ENCODE assay signal across 1 cellular context in genomic region chr16:20760346-20760745, GRCh38.
TF ChIP-seq lines count a peak whose summit lies in the region.

No MANE protein-coding gene starts in this region.

TF ChIP-seq in K562, 482 proteins besides CTCF, POLR2A, EP300 and RAD21 (continued from another document and continues in another):
- TF ChIP-seq ZNF518B (CRISPR knock-in tag; IDR thresholded peaks at IDR 0.05) (no peak), SAFB2 (IDR thresholded peaks at IDR 0.05; ENCODE audit: borderline replicate concordance, low read depth, low read length, severe bottlenecking) (no peak), HDGF (IDR thresholded peaks at IDR 0.05) (no peak), TAF1 (IDR thresholded peaks at IDR 0.05; ENCODE audit: control insufficient read depth, extremely low read depth, insufficient read depth, low read length, severe bottlenecking) (no peak), ZFP36 (IDR thresholded peaks at IDR 0.05; ENCODE audit: low read depth, low read length, partially characterized antibody) (no peak), TEAD4 (IDR thresholded peaks at IDR 0.05; ENCODE audit: low read length) (peak; percentile 73), TEAD4 (CRISPR knock-in tag; IDR thresholded peaks at IDR 0.05; ENCODE audit: borderline replicate concordance) (no peak), MAFG (tag; conservative IDR thresholded peaks at IDR 0.05) (no peak), SMAD2 (IDR thresholded peaks at IDR 0.05; ENCODE audit: low read depth, low read length) (no peak), ZNF778 (CRISPR knock-in tag; IDR thresholded peaks at IDR 0.05) (no peak), MITF (IDR thresholded peaks at IDR 0.05) (peak; percentile 67), FIP1L1 (IDR thresholded peaks at IDR 0.05; ENCODE audit: low read depth, low read length, poor library complexity, severe bottlenecking) (no peak), ZNF695 (CRISPR knock-in tag; IDR thresholded peaks at IDR 0.05) (no peak), TOE1 (IDR thresholded peaks at IDR 0.05; ENCODE audit: borderline replicate concordance) (no peak; the same call in 1 of the 2 replicates), TOE1 (CRISPR knock-in tag; IDR thresholded peaks at IDR 0.05; ENCODE audit: borderline replicate concordance, low read depth) (no peak), ZNF644 (tag; IDR thresholded peaks at IDR 0.05; ENCODE audit: low read depth) (peak; percentile 83), TAF15 (IDR thresholded peaks at IDR 0.05; ENCODE audit: low read depth, low read length) (no peak), ZNF785 (CRISPR knock-in tag; IDR thresholded peaks at IDR 0.05) (no peak), NR2C1 (IDR thresholded peaks at IDR 0.05) (no peak), NR2C1 (tag; IDR thresholded peaks at IDR 0.05) (no peak; the same call in 1 of the 2 replicates), E2F1 (CRISPR knock-in tag; IDR thresholded peaks at IDR 0.05) (no peak), ZNF224 (CRISPR knock-in tag; IDR thresholded peaks at IDR 0.05) (no peak), ZNF212 (CRISPR knock-in tag; IDR thresholded peaks at IDR 0.05) (0 out of 2 replicates have a peak, but pooled peaks have one; percentile 48), NR1H2 (CRISPR knock-in tag; IDR thresholded peaks at IDR 0.05) (no peak), KAT8 (IDR thresholded peaks at IDR 0.05; ENCODE audit: low read depth) (no peak), PYGO2 (tag; IDR thresholded peaks at IDR 0.05) (no peak), ZNF668 (CRISPR knock-in tag; IDR thresholded peaks at IDR 0.05) (no peak)
- TF ChIP-seq, protein P1, sequence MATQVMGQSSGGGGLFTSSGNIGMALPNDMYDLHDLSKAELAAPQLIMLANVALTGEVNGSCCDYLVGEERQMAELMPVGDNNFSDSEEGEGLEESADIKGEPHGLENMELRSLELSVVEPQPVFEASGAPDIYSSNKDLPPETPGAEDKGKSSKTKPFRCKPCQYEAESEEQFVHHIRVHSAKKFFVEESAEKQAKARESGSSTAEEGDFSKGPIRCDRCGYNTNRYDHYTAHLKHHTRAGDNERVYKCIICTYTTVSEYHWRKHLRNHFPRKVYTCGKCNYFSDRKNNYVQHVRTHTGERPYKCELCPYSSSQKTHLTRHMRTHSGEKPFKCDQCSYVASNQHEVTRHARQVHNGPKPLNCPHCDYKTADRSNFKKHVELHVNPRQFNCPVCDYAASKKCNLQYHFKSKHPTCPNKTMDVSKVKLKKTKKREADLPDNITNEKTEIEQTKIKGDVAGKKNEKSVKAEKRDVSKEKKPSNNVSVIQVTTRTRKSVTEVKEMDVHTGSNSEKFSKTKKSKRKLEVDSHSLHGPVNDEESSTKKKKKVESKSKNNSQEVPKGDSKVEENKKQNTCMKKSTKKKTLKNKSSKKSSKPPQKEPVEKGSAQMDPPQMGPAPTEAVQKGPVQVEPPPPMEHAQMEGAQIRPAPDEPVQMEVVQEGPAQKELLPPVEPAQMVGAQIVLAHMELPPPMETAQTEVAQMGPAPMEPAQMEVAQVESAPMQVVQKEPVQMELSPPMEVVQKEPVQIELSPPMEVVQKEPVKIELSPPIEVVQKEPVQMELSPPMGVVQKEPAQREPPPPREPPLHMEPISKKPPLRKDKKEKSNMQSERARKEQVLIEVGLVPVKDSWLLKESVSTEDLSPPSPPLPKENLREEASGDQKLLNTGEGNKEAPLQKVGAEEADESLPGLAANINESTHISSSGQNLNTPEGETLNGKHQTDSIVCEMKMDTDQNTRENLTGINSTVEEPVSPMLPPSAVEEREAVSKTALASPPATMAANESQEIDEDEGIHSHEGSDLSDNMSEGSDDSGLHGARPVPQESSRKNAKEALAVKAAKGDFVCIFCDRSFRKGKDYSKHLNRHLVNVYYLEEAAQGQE (CRISPR knock-in tag; IDR thresholded peaks at IDR 0.05; ENCODE audit: low read depth) = no peak
- TF ChIP-seq, protein P2, sequence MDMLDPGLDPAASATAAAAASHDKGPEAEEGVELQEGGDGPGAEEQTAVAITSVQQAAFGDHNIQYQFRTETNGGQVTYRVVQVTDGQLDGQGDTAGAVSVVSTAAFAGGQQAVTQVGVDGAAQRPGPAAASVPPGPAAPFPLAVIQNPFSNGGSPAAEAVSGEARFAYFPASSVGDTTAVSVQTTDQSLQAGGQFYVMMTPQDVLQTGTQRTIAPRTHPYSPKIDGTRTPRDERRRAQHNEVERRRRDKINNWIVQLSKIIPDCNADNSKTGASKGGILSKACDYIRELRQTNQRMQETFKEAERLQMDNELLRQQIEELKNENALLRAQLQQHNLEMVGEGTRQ (CRISPR knock-in tag; IDR thresholded peaks at IDR 0.05) = no peak
- TF ChIP-seq, protein P3, sequence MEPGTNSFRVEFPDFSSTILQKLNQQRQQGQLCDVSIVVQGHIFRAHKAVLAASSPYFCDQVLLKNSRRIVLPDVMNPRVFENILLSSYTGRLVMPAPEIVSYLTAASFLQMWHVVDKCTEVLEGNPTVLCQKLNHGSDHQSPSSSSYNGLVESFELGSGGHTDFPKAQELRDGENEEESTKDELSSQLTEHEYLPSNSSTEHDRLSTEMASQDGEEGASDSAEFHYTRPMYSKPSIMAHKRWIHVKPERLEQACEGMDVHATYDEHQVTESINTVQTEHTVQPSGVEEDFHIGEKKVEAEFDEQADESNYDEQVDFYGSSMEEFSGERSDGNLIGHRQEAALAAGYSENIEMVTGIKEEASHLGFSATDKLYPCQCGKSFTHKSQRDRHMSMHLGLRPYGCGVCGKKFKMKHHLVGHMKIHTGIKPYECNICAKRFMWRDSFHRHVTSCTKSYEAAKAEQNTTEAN (CRISPR knock-in tag; IDR thresholded peaks at IDR 0.05) = no peak
- TF ChIP-seq, protein P4, sequence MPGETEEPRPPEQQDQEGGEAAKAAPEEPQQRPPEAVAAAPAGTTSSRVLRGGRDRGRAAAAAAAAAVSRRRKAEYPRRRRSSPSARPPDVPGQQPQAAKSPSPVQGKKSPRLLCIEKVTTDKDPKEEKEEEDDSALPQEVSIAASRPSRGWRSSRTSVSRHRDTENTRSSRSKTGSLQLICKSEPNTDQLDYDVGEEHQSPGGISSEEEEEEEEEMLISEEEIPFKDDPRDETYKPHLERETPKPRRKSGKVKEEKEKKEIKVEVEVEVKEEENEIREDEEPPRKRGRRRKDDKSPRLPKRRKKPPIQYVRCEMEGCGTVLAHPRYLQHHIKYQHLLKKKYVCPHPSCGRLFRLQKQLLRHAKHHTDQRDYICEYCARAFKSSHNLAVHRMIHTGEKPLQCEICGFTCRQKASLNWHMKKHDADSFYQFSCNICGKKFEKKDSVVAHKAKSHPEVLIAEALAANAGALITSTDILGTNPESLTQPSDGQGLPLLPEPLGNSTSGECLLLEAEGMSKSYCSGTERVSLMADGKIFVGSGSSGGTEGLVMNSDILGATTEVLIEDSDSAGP (CRISPR knock-in tag; IDR thresholded peaks at IDR 0.05) = no peak
- TF ChIP-seq, protein P5, sequence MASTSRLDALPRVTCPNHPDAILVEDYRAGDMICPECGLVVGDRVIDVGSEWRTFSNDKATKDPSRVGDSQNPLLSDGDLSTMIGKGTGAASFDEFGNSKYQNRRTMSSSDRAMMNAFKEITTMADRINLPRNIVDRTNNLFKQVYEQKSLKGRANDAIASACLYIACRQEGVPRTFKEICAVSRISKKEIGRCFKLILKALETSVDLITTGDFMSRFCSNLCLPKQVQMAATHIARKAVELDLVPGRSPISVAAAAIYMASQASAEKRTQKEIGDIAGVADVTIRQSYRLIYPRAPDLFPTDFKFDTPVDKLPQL (IDR thresholded peaks at IDR 0.05; ENCODE audit: extremely low read depth, insufficient read length) = no peak
- TF ChIP-seq, protein P6, sequence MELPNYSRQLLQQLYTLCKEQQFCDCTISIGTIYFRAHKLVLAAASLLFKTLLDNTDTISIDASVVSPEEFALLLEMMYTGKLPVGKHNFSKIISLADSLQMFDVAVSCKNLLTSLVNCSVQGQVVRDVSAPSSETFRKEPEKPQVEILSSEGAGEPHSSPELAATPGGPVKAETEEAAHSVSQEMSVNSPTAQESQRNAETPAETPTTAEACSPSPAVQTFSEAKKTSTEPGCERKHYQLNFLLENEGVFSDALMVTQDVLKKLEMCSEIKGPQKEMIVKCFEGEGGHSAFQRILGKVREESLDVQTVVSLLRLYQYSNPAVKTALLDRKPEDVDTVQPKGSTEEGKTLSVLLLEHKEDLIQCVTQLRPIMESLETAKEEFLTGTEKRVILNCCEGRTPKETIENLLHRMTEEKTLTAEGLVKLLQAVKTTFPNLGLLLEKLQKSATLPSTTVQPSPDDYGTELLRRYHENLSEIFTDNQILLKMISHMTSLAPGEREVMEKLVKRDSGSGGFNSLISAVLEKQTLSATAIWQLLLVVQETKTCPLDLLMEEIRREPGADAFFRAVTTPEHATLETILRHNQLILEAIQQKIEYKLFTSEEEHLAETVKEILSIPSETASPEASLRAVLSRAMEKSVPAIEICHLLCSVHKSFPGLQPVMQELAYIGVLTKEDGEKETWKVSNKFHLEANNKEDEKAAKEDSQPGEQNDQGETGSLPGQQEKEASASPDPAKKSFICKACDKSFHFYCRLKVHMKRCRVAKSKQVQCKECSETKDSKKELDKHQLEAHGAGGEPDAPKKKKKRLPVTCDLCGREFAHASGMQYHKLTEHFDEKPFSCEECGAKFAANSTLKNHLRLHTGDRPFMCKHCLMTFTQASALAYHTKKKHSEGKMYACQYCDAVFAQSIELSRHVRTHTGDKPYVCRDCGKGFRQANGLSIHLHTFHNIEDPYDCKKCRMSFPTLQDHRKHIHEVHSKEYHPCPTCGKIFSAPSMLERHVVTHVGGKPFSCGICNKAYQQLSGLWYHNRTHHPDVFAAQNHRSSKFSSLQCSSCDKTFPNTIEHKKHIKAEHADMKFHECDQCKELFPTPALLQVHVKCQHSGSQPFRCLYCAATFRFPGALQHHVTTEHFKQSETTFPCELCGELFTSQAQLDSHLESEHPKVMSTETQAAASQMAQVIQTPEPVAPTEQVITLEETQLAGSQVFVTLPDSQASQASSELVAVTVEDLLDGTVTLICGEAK (IDR thresholded peaks at IDR 0.05) = no peak
- TF ChIP-seq, protein P6 (CRISPR knock-in tag; IDR thresholded peaks at IDR 0.05) = no peak
